ENCODE assay signal across 13 cellular contexts in genomic region chr2:191202209-191202721, GRCh38. TPM values are rescaled to one million over a fixed set of nuclear protein-coding genes. Genes with fewer than 3 reads are reported as not detected.
DNase-seq lines count a peak whose midpoint lies in the region; ATAC-seq lines count a peak whose summit lies in the region.
"Had no signal": no experiment of that assay in that cellular context is flagged by ENCODE, and none has a peak within 500 bp of the region (broad histone marks: within the 10 kb centered on the region; RNA-seq: fewer than 3 reads in every experiment).

No MANE protein-coding gene starts in this region.

- H3K4me3 Mint-ChIP-seq in naive thymus-derived CD4-positive, alpha-beta T cell: peak overlapping the region in 6 of 10 donors; percentile 6 to 62 (median 20)

- H3K27ac Mint-ChIP-seq in naive thymus-derived CD4-positive, alpha-beta T cell: peak overlapping the region in 3 of 9 donors; percentile 13 to 79 (median 39)

- CTCF ChIA-PET in naive thymus-derived CD4-positive, alpha-beta T cell (lab: Charles Lee): interaction anchor here (0.8 kb wide), 1 partner anchor 150 kb away, joined by 3 read pairs; no protein-coding TSS in a partner anchor

- peaks cover 25 to 57% (median 42%) of the 10 kb centered on the region in 7 donors for H3K4me1 Mint-ChIP-seq in naive thymus-derived CD4-positive, alpha-beta T cell

- H3K9me3 ChIP-seq in MG63: peaks cover 6% of the 10 kb centered on the region
- no peaks in the 10 kb centered on the region for H3K9me3 ChIP-seq in naive thymus-derived CD4-positive, alpha-beta T cell (ENCODE audit: control insufficient read depth in 2 of 3, low read length in 3 of 3)

- no peak for ATAC-seq in naive thymus-derived CD4-positive, alpha-beta T cell
- no peak for ATAC-seq in GM19455 (IDR thresholded peaks at IDR 0.05; ENCODE audit: unreplicated experiment)
- ATAC-seq in GM18861 (IDR thresholded peaks at IDR 0.05; ENCODE audit: unreplicated experiment): no peak

- peaks cover 0 to 17% (median 0%) of the 10 kb centered on the region in 11 donors for H3K9me3 Mint-ChIP-seq in naive thymus-derived CD4-positive, alpha-beta T cell

- H3K36me3 Mint-ChIP-seq in naive thymus-derived CD4-positive, alpha-beta T cell: peaks cover 0 to 50% (median 0%) of the 10 kb centered on the region in 5 donors

- no peaks in the 10 kb centered on the region for H3K27me3 ChIP-seq in MG63
- no peaks in the 10 kb centered on the region for H3K27me3 ChIP-seq in naive thymus-derived CD4-positive, alpha-beta T cell (ENCODE audit: control insufficient read depth in 2 of 2, insufficient read depth in 2 of 2, low read length in 2 of 2)

- H3K36me3 ChIP-seq in MG63: no peaks in the 10 kb centered on the region
- no peaks in the 10 kb centered on the region for H3K36me3 ChIP-seq in naive thymus-derived CD4-positive, alpha-beta T cell (ENCODE audit: control insufficient read depth in 2 of 3, insufficient read depth in 3 of 3, low read length in 3 of 3)

- intact Hi-C loops in naive thymus-derived CD4-positive, alpha-beta T cell (cut with micrococcal nuclease): loop anchor here in 1 of 2 donors (2.0 to 5.0 kb wide), 5 partner anchors 13 to 475 kb away; partner anchors contain the start of gene NABP1

- POLR2A ChIA-PET in naive thymus-derived CD4-positive, alpha-beta T cell (lab: Charles Lee): no interaction called here

- H3K4me1 ChIP-seq in naive thymus-derived CD4-positive, alpha-beta T cell (ENCODE audit: control insufficient read depth in 2 of 2, insufficient read depth in 2 of 2, low read length in 2 of 2): peaks cover 22 to 26% of the 10 kb centered on the region in 2 donors

- peak; percentile 35 for DNase-seq in CD1c-positive myeloid dendritic cell (ENCODE audit: extremely low spot score)
- DNase-seq in MG63: peak; percentile 17
- peak; percentile 38 for DNase-seq in dedifferentiated amniotic fluid mesenchymal stem cell (ENCODE audit: extremely low spot score)
- no peak for DNase-seq in naive thymus-derived CD4-positive, alpha-beta T cell
- no peak for DNase-seq in pons (ENCODE audit: low spot score)
- DNase-seq in NCI-H345 (lab: John Stamatoyannopoulos, UW): no peak
- DNase-seq: activated effector memory CD4-positive, alpha-beta T cell treated with Interleukin-2 at 50 U/mL for 16 hours; DMS53; NCI-H187; stimulated activated naive CD4-positive, alpha-beta T cell had no signal

- no peak overlapping the region for H3K4me3 ChIP-seq in MG63
- no peak overlapping the region for H3K4me3 ChIP-seq in naive thymus-derived CD4-positive, alpha-beta T cell (ENCODE audit: low read length)
- H3K4me3 ChIP-seq: SK-N-MC had no signal

- H3K27me3 Mint-ChIP-seq in naive thymus-derived CD4-positive, alpha-beta T cell: no peaks in the 10 kb centered on the region

- no peak overlapping the region for H3K27ac ChIP-seq in naive thymus-derived CD4-positive, alpha-beta T cell (ENCODE audit: low read depth, low read length)
- H3K27ac ChIP-seq: SK-N-MC had no signal

RNA-seq across cellular contexts. Expression of gene MYO1B, which starts 42.9 kb away (rescaled TPM):
- total RNA-seq in MG63 (2014; rRNA removed; shearing (Covaris generic); ENCODE audit: low replicate concordance): 95.6 and 123 TPM in 2 replicates
- 10 to 100 TPM in 1 of 5 experiments, under 1 TPM in 4; 0.43 to 14.9 (median 0.54) TPM for total RNA-seq in naive thymus-derived CD4-positive, alpha-beta T cell
- polyA plus RNA-seq in naive thymus-derived CD4-positive, alpha-beta T cell: under 1 TPM; 0.54 to 0.99 TPM

RNA-seq across cellular contexts. Expression of gene STAT4, which starts 51.5 kb away (rescaled TPM):
- total RNA-seq in MG63 (2014; rRNA removed; shearing (Covaris generic); ENCODE audit: low replicate concordance): 1.1 and 2.5 TPM in 2 replicates
- total RNA-seq in naive thymus-derived CD4-positive, alpha-beta T cell: 100 to 1,000 TPM; 106 to 132 (median 122) TPM
- 10 to 100 TPM; 52.4 to 78.2 TPM for polyA plus RNA-seq in naive thymus-derived CD4-positive, alpha-beta T cell

Comparison
In these comparisons a context has a peak if more than half of its experiments do, and no peak if none do; other contexts are left out.
1. DNase-seq: peak in CD1c-positive myeloid dendritic cell (single experiment), MG63 (single experiment) and dedifferentiated amniotic fluid mesenchymal stem cell (single experiment); none in naive thymus-derived CD4-positive, alpha-beta T cell (0 of 9), pons (single experiment) and NCI-H345 (single experiment).
2. RNA of gene STAT4, which starts 51.5 kb away (total RNA-seq): 106 to 132 TPM in naive thymus-derived CD4-positive, alpha-beta T cell; 1.1 to 2.5 TPM in MG63; every median in the first group is over 10 times any median in the second.